In the genomic region with DNA sequence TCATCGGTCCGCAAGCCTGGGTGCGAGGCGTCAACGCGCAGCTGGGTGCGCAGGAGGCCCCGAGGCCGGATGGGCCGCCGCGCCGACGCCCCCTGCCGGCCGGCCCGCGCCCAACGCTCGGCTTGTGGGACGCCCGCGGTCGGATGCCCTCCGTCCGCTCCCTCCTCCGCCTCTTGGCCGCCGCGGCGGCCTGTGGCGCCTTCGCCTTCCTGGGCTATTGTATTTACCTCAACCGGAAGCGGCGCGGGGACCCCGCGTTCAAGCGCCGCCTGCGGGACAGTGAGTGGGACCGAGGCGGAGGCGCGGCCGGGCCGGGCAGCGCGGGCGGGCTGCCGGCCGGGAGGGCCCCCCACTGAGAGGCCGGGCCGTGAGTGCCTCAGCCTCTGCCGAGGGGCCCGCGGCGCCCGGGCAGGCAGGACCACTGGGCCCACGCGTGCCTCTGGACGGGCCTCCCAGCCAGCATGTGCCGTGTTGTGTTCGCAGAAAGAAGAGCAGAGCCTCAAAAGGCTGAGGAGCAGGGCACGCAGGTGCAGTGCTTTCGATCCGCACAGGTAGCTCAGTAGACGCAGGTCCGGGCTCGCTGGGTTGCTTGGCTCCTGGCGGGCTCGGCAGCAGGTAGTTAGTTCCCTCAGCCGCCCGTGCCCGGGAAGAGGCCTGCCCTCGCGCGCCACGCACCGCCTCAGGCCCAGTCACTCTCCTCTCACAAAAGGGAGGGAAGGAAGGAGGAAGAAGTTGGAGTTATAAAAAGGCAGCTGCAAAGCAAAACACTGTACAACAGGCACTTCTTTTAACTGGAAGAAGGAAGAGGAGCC, we compare ENCODE assay signal across 8 cellular contexts. TPM values are rescaled to one million over a fixed set of nuclear protein-coding genes. Genes with fewer than 3 reads are reported as not detected.
A peak's percentile ranks its signal among the peaks of the same experiment; 100 is the strongest.
DNase-seq lines count a peak whose midpoint lies in the region; ATAC-seq and TF ChIP-seq lines count a peak whose summit lies in the region.

A gene (plus strand): TSS at position 116 of the 812 bp plus-strand sequence. CDS start 28 bp downstream, at position 144.

- H3K23ac ChIP-seq in mesendoderm (ENCODE audit: low read length) = no peak within 1 kb of the TSS

- CTCF ChIA-PET in AG04449 (lab: Yijun Ruan, JAX) = interaction anchor here (0.7 to 6.0 kb wide), 30 partner anchors 9 to 288 kb away, joined by 3 to 48 read pairs (median 4); a partner anchor contains a TSS

- peaks cover 4% of the 10 kb centered on the region for H3K4me1 ChIP-seq in effector memory CD4-positive, alpha-beta T cell (ENCODE audit: control insufficient read depth, insufficient read depth, low read length, poor library complexity, severe bottlenecking)
- peaks cover 2% of the 10 kb centered on the region for H3K4me1 ChIP-seq in mesendoderm (ENCODE audit: control insufficient read depth, low read depth, low read length)

- H3K9me3 ChIP-seq in effector memory CD4-positive, alpha-beta T cell (ENCODE audit: control insufficient read depth, low read length) = no peaks in the 10 kb centered on the region

- H3K79me1 ChIP-seq in mesendoderm (ENCODE audit: low read length) = no peaks in the 10 kb centered on the region

- ATAC-seq in GM18517 (IDR thresholded peaks at IDR 0.05; ENCODE audit: unreplicated experiment) = peak; percentile 88
- peak; percentile 92 for ATAC-seq in HG03039 (IDR thresholded peaks at IDR 0.05; ENCODE audit: unreplicated experiment)

- H4K5ac ChIP-seq in mesendoderm (ENCODE audit: low read length) = no peak within 1 kb of the TSS

- WGBS in mesendoderm (ENCODE audit: extremely low coverage, insufficient coverage, low lambda C conversion rate) = no CpG with 5 or more reads among the region's 81 CpGs

- TF ChIP-seq CTCF in AG04449 (IDR thresholded peaks at IDR 0.05; ENCODE audit: insufficient read depth, low read length, missing control alignments) = peak; percentile 45

- peak within 1 kb of the TSS; percentile 83 for H3K9ac ChIP-seq in mesendoderm (ENCODE audit: low read length)

- H3K18ac ChIP-seq in mesendoderm (ENCODE audit: low read length) = peak within 1 kb of the TSS; percentile 55

- H2AK5ac ChIP-seq in mesendoderm (ENCODE audit: low read length) = no peak within 1 kb of the TSS

- H2BK120ac ChIP-seq in mesendoderm (ENCODE audit: low read depth, low read length) = no peak within 1 kb of the TSS

- peak within 1 kb of the TSS; percentile 97 for H3K4me2 ChIP-seq in mesendoderm (ENCODE audit: low read length)

- H2BK15ac ChIP-seq in mesendoderm (replicated peaks; ENCODE audit: low read depth) = no peak within 1 kb of the TSS

- DNase-seq in AG04449 (ENCODE audit: low read depth, low spot score) (no peak), NCI-H2227 (lab: John Stamatoyannopoulos, UW; ENCODE audit: unreplicated experiment) (peak; percentile 83), mesendoderm (peak; percentile 91)
- peak; percentile 90 for DNase-seq in activated CD8-positive, alpha-beta memory T cell treated with anti-CD3 and anti-CD28 coated beads for 24 hours
- peak; percentile 42 to 57 (median 49) for DNase-seq in effector memory CD4-positive, alpha-beta T cell
- peak; percentile 31 for DNase-seq in stimulated activated CD8-positive, alpha-beta memory T cell treated with anti-CD3 and anti-CD28 coated beads, Interleukin-15, amount 100 ng/mL, for 1 hour (ENCODE audit: low read depth)

- peak within 1 kb of the TSS; percentile 50 for H3K4ac ChIP-seq in mesendoderm (ENCODE audit: low read depth, low read length)

- peak within 1 kb of the TSS; percentile 56 for H3K4me3 ChIP-seq in AG04449 (ENCODE audit: low read depth, low read length)
- peak within 1 kb of the TSS; percentile 63 for H3K4me3 ChIP-seq in effector memory CD4-positive, alpha-beta T cell (ENCODE audit: insufficient read depth, low read depth, low read length, poor library complexity, severe bottlenecking)
- H3K4me3 ChIP-seq in mesendoderm (ENCODE audit: low read length) = peak within 1 kb of the TSS; percentile 65

- POLR2A ChIA-PET in AG04449 (lab: Yijun Ruan, JAX) = no interaction called here

- H3K27me3 ChIP-seq in effector memory CD4-positive, alpha-beta T cell (replicated peaks; ENCODE audit: control insufficient read depth, insufficient read depth, low read length, poor library complexity, severe bottlenecking) = no peaks in the 10 kb centered on the region
- no peaks in the 10 kb centered on the region for H3K27me3 ChIP-seq in mesendoderm (ENCODE audit: insufficient read depth, low read length, poor library complexity)

- no peak within 1 kb of the TSS for H2BK5ac ChIP-seq in mesendoderm (ENCODE audit: low read length)

- peak within 1 kb of the TSS; percentile 75 for H3K27ac ChIP-seq in effector memory CD4-positive, alpha-beta T cell (ENCODE audit: insufficient read depth, low read length, poor library complexity, severe bottlenecking)
- H3K27ac ChIP-seq in mesendoderm (ENCODE audit: low read depth, low read length) = no peak within 1 kb of the TSS

- H3K79me2 ChIP-seq in mesendoderm (ENCODE audit: control insufficient read depth, insufficient read depth, low read length) = no peaks in the 10 kb centered on the region

- no peak within 1 kb of the TSS for H4K8ac ChIP-seq in mesendoderm (ENCODE audit: low read depth, low read length)

- H3K36me3 ChIP-seq in effector memory CD4-positive, alpha-beta T cell (ENCODE audit: control insufficient read depth, insufficient read depth, low read length) = no peaks in the 10 kb centered on the region
- H3K36me3 ChIP-seq in mesendoderm (ENCODE audit: control insufficient read depth, insufficient read depth, low read length) = no peaks in the 10 kb centered on the region

- peak within 1 kb of the TSS; percentile 95 for H3K56ac ChIP-seq in mesendoderm (ENCODE audit: low read length)

RNA-seq across cellular contexts. Expression of the gene that starts here (rescaled TPM):
- polyA plus RNA-seq in mesendoderm (2013, experiment 1 of 2) = 0.07 TPM
- 0.10 TPM for polyA plus RNA-seq in mesendoderm (2013, experiment 2 of 2)
